In genomic region chr16:1950047-1950446, GRCh38 we compare ENCODE assay signal across 23 cellular contexts. TPM values are rescaled to one million over a fixed set of nuclear protein-coding genes. Genes with fewer than 3 reads are reported as not detected.
DNase-seq lines count a peak whose midpoint lies in the region; ATAC-seq and TF ChIP-seq lines count a peak whose summit lies in the region.
"Had no signal": no experiment of that assay in that cellular context is flagged by ENCODE, and none has a peak within 500 bp of the region (broad histone marks: within the 10 kb centered on the region; RNA-seq: fewer than 3 reads in every experiment).

No MANE protein-coding gene starts in this region.

- H3K9ac ChIP-seq in skeletal muscle tissue (ENCODE audit: low read depth in 1 of 3, low read length in 3 of 3), result peak overlapping the region; percentile 23 to 83 (median 61)

- intact Hi-C loops in Right ventricle myocardium inferior (cut with DNase I), result no loop called here
- intact Hi-C loops in left colon (cut with DNase I, micrococcal nuclease), result no loop called here
- intact Hi-C loops in posterior vena cava (cut with DNase I), result no loop called here

- H3K27ac ChIP-seq in RWPE2 (ENCODE audit: poor library complexity, severe bottlenecking), result no peak overlapping the region
- peak overlapping the region; percentile 93 for H3K27ac ChIP-seq in skeletal muscle tissue (ENCODE audit: low read depth, low read length)
- H3K27ac ChIP-seq: SK-N-MC had no signal

- H3K9me3 ChIP-seq in RWPE2 (ENCODE audit: severe bottlenecking) (no peaks in the 10 kb centered on the region), skeletal muscle tissue (ENCODE audit: control insufficient read depth in 3 of 3, low read length in 3 of 3) (no peaks in the 10 kb centered on the region)

- no peak overlapping the region for H3K4me3 ChIP-seq in RWPE2 (ENCODE audit: severe bottlenecking)
- peak overlapping the region in 2 of 3 donors; percentile 22 to 31 for H3K4me3 ChIP-seq in skeletal muscle tissue (ENCODE audit: low read length in 3 of 3)
- H3K4me3 ChIP-seq: SK-N-MC had no signal

- DNase-seq in RWPE2 (ENCODE audit: low spot score) (peak; percentile 74), Right ventricle myocardium inferior (ENCODE audit: missing footprints) (peak; percentile 37), left colon (no peak), posterior vena cava (ENCODE audit: low spot score) (no peak), germinal center (ENCODE audit: low spot score) (no peak)
- no peak for DNase-seq in activated CD4-positive, alpha-beta T cell treated with anti-CD3 and anti-CD28 coated beads for 48 hours
- DNase-seq: activated CD4-positive, CD25-positive, alpha-beta regulatory T cell treated with anti-CD3 and anti-CD28 coated beads, Interleukin-2, amount 50 U/mL, for 72 hours; activated CD8-positive, alpha-beta T cell treated with anti-CD3 and anti-CD28 coated beads, Interleukin-2, amount 10 ng/mL, durations not matched to agents 7 days and 5 days; Calu3; glutamatergic neuron; Karpas-422; naive thymus-derived CD8-positive, alpha-beta T cell; NCI-H1436; NCI-H2081 treated with DMSO at 0.1 percent for 48 hours; NCI-H345; NCI-H748 treated with DMSO at 0.1 percent for 48 hours; occipital lobe; stimulated activated CD4-positive, alpha-beta T cell treated with anti-CD3 and anti-CD28 coated beads, Interleukin-4, amount 100 ng/mL, for 1 hour had no signal

- H3K36me3 ChIP-seq in RWPE2 (ENCODE audit: low read depth) (no peaks in the 10 kb centered on the region), skeletal muscle tissue (ENCODE audit: control insufficient read depth in 3 of 3, insufficient read depth in 3 of 3, low read length in 3 of 3) (peaks cover 15 to 16% (median 15%) of the 10 kb centered on the region in 3 donors)

- H3K4me1 ChIP-seq in RWPE2 (ENCODE audit: insufficient read depth, poor library complexity, severe bottlenecking) (peaks cover 8% of the 10 kb centered on the region), skeletal muscle tissue (ENCODE audit: control insufficient read depth in 3 of 3, insufficient read depth in 3 of 3, low read length in 3 of 3) (peaks cover 53 to 76% (median 62%) of the 10 kb centered on the region in 3 donors)

- H3K27me3 ChIP-seq in RWPE2 (ENCODE audit: insufficient read depth, poor library complexity, severe bottlenecking) (no peaks in the 10 kb centered on the region), skeletal muscle tissue (ENCODE audit: control insufficient read depth in 3 of 3, insufficient read depth in 3 of 3, low read length in 3 of 3) (no peaks in the 10 kb centered on the region)

- ATAC-seq in RWPE2 (ENCODE audit: low read depth) (peak; percentile 80), Right ventricle myocardium inferior (peak; percentile 8), left colon (peak; percentile 65)
- ATAC-seq: activated CD8-positive, alpha-beta T cell treated with anti-CD3 and anti-CD28 coated beads, Interleukin-2, amount 10 ng/mL, durations not matched to agents 7 days and 5 days; naive thymus-derived CD8-positive, alpha-beta T cell had no signal

- no peak for TF ChIP-seq CTCF in RWPE2 (IDR thresholded peaks at IDR 0.05; ENCODE audit: poor library complexity, severe bottlenecking)

RNA-seq across cellular contexts. Expression of gene RPL3L, which starts 4.4 kb away (rescaled TPM):
- 271 TPM for total RNA-seq in Right ventricle myocardium inferior
- total RNA-seq in left colon, result not detected
- total RNA-seq in skeletal muscle tissue, result 84.5 TPM
- not detected for total RNA-seq in posterior vena cava
- total RNA-seq: aorta; Calu3; dermis microvascular lymphatic vessel endothelial cell; naive thymus-derived CD8-positive, alpha-beta T cell; occipital lobe; RPMI7951 had no signal

RNA-seq across cellular contexts. Expression of gene MSRB1, which starts 7.0 kb away (rescaled TPM):
- 25.3 TPM for total RNA-seq in Right ventricle myocardium inferior
- 10 to 100 TPM; 46.0 to 46.6 TPM for total RNA-seq in left colon
- 13.6 TPM for total RNA-seq in skeletal muscle tissue
- 10 to 100 TPM; 61.4 to 70.0 TPM for total RNA-seq in posterior vena cava

RNA-seq across cellular contexts. Expression of gene NDUFB10, which starts 9.3 kb away (rescaled TPM):
- 737 TPM for total RNA-seq in Right ventricle myocardium inferior
- 100 to 1,000 TPM; 224 to 273 TPM for total RNA-seq in left colon
- total RNA-seq in skeletal muscle tissue, result 130 TPM
- 100 to 1,000 TPM; 112 to 116 TPM for total RNA-seq in posterior vena cava

RNA-seq across cellular contexts. Expression of gene RPS2, which starts 14.6 kb away (rescaled TPM):
- 907 TPM for total RNA-seq in Right ventricle myocardium inferior
- total RNA-seq in left colon, result 1,000 to 10,000 TPM; 1,705 to 1,742 TPM
- total RNA-seq in skeletal muscle tissue, result 3,178 TPM
- total RNA-seq in posterior vena cava, result 1,000 to 10,000 TPM; 1,131 to 1,263 TPM

RNA-seq across cellular contexts. Expression of gene RNF151, which starts 16.6 kb away (rescaled TPM):
- not detected for total RNA-seq in Right ventricle myocardium inferior
- total RNA-seq in left colon, result not detected
- total RNA-seq in skeletal muscle tissue, result not detected
- not detected for total RNA-seq in posterior vena cava
- total RNA-seq: activated CD8-positive, alpha-beta T cell treated with anti-CD3 and anti-CD28 coated beads, Interleukin-2, amount 10 ng/mL, durations not matched to agents 7 days and 5 days; aorta; Calu3; dermis microvascular lymphatic vessel endothelial cell; naive thymus-derived CD8-positive, alpha-beta T cell; occipital lobe; RPMI7951 had no signal

Comparison
In these comparisons a context has a peak if more than half of its experiments do, and no peak if none do; other contexts are left out.
1. ATAC-seq: peak in every context shown above with its lines; median percentile 80 in RWPE2; 65 in left colon; 8 in Right ventricle myocardium inferior.
2. DNase-seq: peak in RWPE2 (single experiment) and Right ventricle myocardium inferior (single experiment); none in left colon (0 of 2), activated CD4-positive, alpha-beta T cell treated with anti-CD3 and anti-CD28 coated beads for 48 hours (single experiment), posterior vena cava (single experiment) and germinal center (single experiment).
3. RNA of gene RPL3L, which starts 4.4 kb away (total RNA-seq): 271 TPM in Right ventricle myocardium inferior (single experiment) and 84.5 TPM in skeletal muscle tissue (single experiment); not detected in posterior vena cava and not detected in left colon; every median in the first group is over 10 times any median in the second.